In the genomic region with DNA sequence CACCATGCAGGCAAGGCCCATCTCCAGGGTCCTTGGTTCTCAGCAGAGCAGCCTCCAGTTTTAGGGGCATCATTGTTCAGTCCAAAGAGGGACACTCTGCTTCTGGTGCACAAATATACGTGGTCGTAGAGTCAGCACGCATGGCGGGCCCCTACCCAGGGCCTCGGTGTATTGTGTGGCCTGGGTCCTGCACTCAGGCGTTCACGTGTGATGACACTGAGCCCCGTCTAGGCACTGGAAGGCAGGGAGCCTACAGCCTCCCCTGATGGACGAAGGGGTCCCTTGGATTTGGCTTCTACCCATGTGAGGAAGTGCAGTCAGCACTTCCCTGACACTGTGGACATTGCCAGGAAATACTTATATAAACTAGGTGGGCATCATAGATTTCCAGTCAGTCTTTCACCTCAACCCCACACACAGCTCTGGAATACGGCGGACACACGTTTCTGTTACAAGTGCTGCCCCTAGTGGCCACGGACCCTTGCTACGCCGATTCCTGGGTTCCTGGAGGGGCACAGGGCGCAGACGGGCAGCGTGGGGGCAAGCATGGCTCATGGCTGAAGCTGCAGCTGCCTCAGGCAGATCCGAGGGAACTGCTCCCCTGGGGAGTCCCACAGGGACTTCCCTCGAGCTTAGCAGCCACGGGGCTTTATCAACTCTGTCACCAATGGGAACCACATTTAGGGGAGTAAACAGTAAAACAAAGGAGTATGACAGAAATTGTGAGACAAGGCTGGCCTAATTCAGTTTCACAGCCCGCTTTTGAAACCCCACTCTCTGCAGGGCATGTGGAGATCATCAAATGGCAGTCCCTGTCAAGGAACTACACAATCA, we compare ENCODE assay signal across 8 cellular contexts. TPM values are rescaled to one million over a fixed set of nuclear protein-coding genes. Genes with fewer than 3 reads are reported as not detected.
A peak's percentile ranks its signal among the peaks of the same experiment; 100 is the strongest.
DNase-seq lines count a peak whose midpoint lies in the region; ATAC-seq and TF ChIP-seq lines count a peak whose summit lies in the region.

No MANE protein-coding gene starts in this region.

- peaks cover 0 to 56% (median 3%) of the 10 kb centered on the region in 3 donors for H3K36me3 ChIP-seq in esophagus squamous epithelium

- peak; percentile 23 for ATAC-seq in activated CD8-positive, alpha-beta memory T cell treated with anti-CD3 and anti-CD28 coated beads, Interleukin-2, amount 10 ng/mL, durations not matched to agents 7 days and 5 days
- ATAC-seq in HG03565 (IDR thresholded peaks at IDR 0.05; ENCODE audit: unreplicated experiment): peak; percentile 75
- ATAC-seq in stimulated activated effector memory CD8-positive, alpha-beta T cell treated with anti-CD3 and anti-CD28 coated beads, Interleukin-12 subunit alpha, Interleukin-12 subunit beta, amount 100 ng/mL, for 72 hours: peak; percentile 69
- no peak for ATAC-seq in GM21367 (IDR thresholded peaks at IDR 0.05; ENCODE audit: unreplicated experiment)

- H3K27ac ChIP-seq in esophagus squamous epithelium: no peak overlapping the region

- DNase-seq in activated CD8-positive, alpha-beta memory T cell treated with anti-CD3 and anti-CD28 coated beads, Interleukin-2, amount 10 ng/mL, durations not matched to agents 7 days and 5 days: no peak
- no peak for DNase-seq in activated CD8-positive, alpha-beta memory T cell treated with anti-CD3 and anti-CD28 coated beads for 24 hours
- DNase-seq in chondrocyte (ENCODE audit: low spot score): peak; percentile 67
- DNase-seq in stimulated activated effector memory CD8-positive, alpha-beta T cell treated with anti-CD3 and anti-CD28 coated beads, Interleukin-12 subunit alpha, Interleukin-12 subunit beta, amount 100 ng/mL, for 72 hours (ENCODE audit: low spot score in 2 of 2): peak in 1 of 2 donors; percentile 67
- no peak for DNase-seq in esophagus squamous epithelium (lab: John Stamatoyannopoulos, UW)
- DNase-seq in SIG-M5 (lab: John Stamatoyannopoulos, UW): no peak

- intact Hi-C loops in esophagus squamous epithelium (cut with DNase I): no loop called here

- TF ChIP-seq CTCF in chondrocyte (IDR thresholded peaks at IDR 0.05) (peak; percentile 73), esophagus squamous epithelium (IDR thresholded peaks at IDR 0.05) (peak in 3 of 6 experiments; percentile 10 to 36 (median 27))

- no peaks in the 10 kb centered on the region for H3K9me3 ChIP-seq in esophagus squamous epithelium

- H3K4me3 ChIP-seq in esophagus squamous epithelium: no peak overlapping the region

- CTCF ChIA-PET in activated CD8-positive, alpha-beta memory T cell treated with anti-CD3 and anti-CD28 coated beads, Interleukin-2, amount 10 ng/mL, durations not matched to agents 7 days and 5 days (lab: Charles Lee): interaction anchor here (0.6 to 3.1 kb wide), 9 partner anchors 9 to 135 kb away, joined by 3 to 29 read pairs (median 5); partner anchors contain the start of gene TYSND1

- no peaks in the 10 kb centered on the region for H3K27me3 Mint-ChIP-seq in activated CD8-positive, alpha-beta memory T cell treated with anti-CD3 and anti-CD28 coated beads, Interleukin-2, amount 10 ng/mL, durations not matched to agents 7 days and 5 days
- no peaks in the 10 kb centered on the region for H3K27me3 Mint-ChIP-seq in chondrocyte (ENCODE audit: low read depth)

- no peaks in the 10 kb centered on the region for H3K4me1 ChIP-seq in esophagus squamous epithelium

- no peak overlapping the region for H3K27ac Mint-ChIP-seq in activated CD8-positive, alpha-beta memory T cell treated with anti-CD3 and anti-CD28 coated beads, Interleukin-2, amount 10 ng/mL, durations not matched to agents 7 days and 5 days
- H3K27ac Mint-ChIP-seq in chondrocyte (ENCODE audit: unreplicated experiment): no peak overlapping the region
- H3K27ac Mint-ChIP-seq in stimulated activated effector memory CD8-positive, alpha-beta T cell treated with anti-CD3 and anti-CD28 coated beads, Interleukin-12 subunit alpha, Interleukin-12 subunit beta, amount 100 ng/mL, for 72 hours: peak overlapping the region; percentile 79

- no peak overlapping the region for H3K4me3 Mint-ChIP-seq in activated CD8-positive, alpha-beta memory T cell treated with anti-CD3 and anti-CD28 coated beads, Interleukin-2, amount 10 ng/mL, durations not matched to agents 7 days and 5 days
- H3K4me3 Mint-ChIP-seq in chondrocyte (ENCODE audit: unreplicated experiment): no peak overlapping the region
- H3K4me3 Mint-ChIP-seq in stimulated activated effector memory CD8-positive, alpha-beta T cell treated with anti-CD3 and anti-CD28 coated beads, Interleukin-12 subunit alpha, Interleukin-12 subunit beta, amount 100 ng/mL, for 72 hours: no peak overlapping the region

- TF ChIP-seq POLR2A in esophagus squamous epithelium (IDR thresholded peaks at IDR 0.05): no peak

- no peaks in the 10 kb centered on the region for H3K9me3 Mint-ChIP-seq in activated CD8-positive, alpha-beta memory T cell treated with anti-CD3 and anti-CD28 coated beads, Interleukin-2, amount 10 ng/mL, durations not matched to agents 7 days and 5 days (ENCODE audit: low read depth)
- no peaks in the 10 kb centered on the region for H3K9me3 Mint-ChIP-seq in chondrocyte (ENCODE audit: low read depth)
- H3K9me3 Mint-ChIP-seq in stimulated activated effector memory CD8-positive, alpha-beta T cell treated with anti-CD3 and anti-CD28 coated beads, Interleukin-12 subunit alpha, Interleukin-12 subunit beta, amount 100 ng/mL, for 72 hours: no peaks in the 10 kb centered on the region

- WGBS in esophagus squamous epithelium, 2 donors: 60 to 79% methylated on average over 8 to 12 of the region's 22 CpGs

- H3K36me3 Mint-ChIP-seq in activated CD8-positive, alpha-beta memory T cell treated with anti-CD3 and anti-CD28 coated beads, Interleukin-2, amount 10 ng/mL, durations not matched to agents 7 days and 5 days: peaks cover 3% of the 10 kb centered on the region
- peaks cover 10% of the 10 kb centered on the region for H3K36me3 Mint-ChIP-seq in chondrocyte (ENCODE audit: low read depth)
- H3K36me3 Mint-ChIP-seq in stimulated activated effector memory CD8-positive, alpha-beta T cell treated with anti-CD3 and anti-CD28 coated beads, Interleukin-12 subunit alpha, Interleukin-12 subunit beta, amount 100 ng/mL, for 72 hours: peaks cover 26% of the 10 kb centered on the region

- H3K4me1 Mint-ChIP-seq in activated CD8-positive, alpha-beta memory T cell treated with anti-CD3 and anti-CD28 coated beads, Interleukin-2, amount 10 ng/mL, durations not matched to agents 7 days and 5 days: peaks cover 24% of the 10 kb centered on the region
- H3K4me1 Mint-ChIP-seq in chondrocyte (ENCODE audit: low read depth): no peaks in the 10 kb centered on the region
- peaks cover 21% of the 10 kb centered on the region for H3K4me1 Mint-ChIP-seq in stimulated activated effector memory CD8-positive, alpha-beta T cell treated with anti-CD3 and anti-CD28 coated beads, Interleukin-12 subunit alpha, Interleukin-12 subunit beta, amount 100 ng/mL, for 72 hours

- no peaks in the 10 kb centered on the region for H3K27me3 ChIP-seq in esophagus squamous epithelium

RNA-seq across cellular contexts. Expression of gene AIFM2, which starts 25.4 kb away (rescaled TPM):
- 10 to 100 TPM; 12.6 to 13.8 TPM for total RNA-seq in activated CD8-positive, alpha-beta memory T cell treated with anti-CD3 and anti-CD28 coated beads, Interleukin-2, amount 10 ng/mL, durations not matched to agents 7 days and 5 days
- total RNA-seq in chondrocyte (10.0 to 10.8 TPM (median 10.3 TPM) in 3 replicates), esophagus squamous epithelium (10 to 100 TPM in 2 of 4 donors, 1 to 10 TPM in 2; 4.9 to 13.4 (median 9.3) TPM)

RNA-seq across cellular contexts. Expression of gene TYSND1, which starts 39.3 kb away (rescaled TPM):
- 10 to 100 TPM; 12.4 to 13.8 TPM for total RNA-seq in activated CD8-positive, alpha-beta memory T cell treated with anti-CD3 and anti-CD28 coated beads, Interleukin-2, amount 10 ng/mL, durations not matched to agents 7 days and 5 days
- total RNA-seq in chondrocyte (9.4 to 11.9 TPM (median 9.4 TPM) in 3 replicates), esophagus squamous epithelium (10 to 100 TPM; 16.7 to 32.4 (median 21.9) TPM)

RNA-seq across cellular contexts. Expression of gene MACROH2A2, which starts 54.5 kb away (rescaled TPM):
- total RNA-seq in activated CD8-positive, alpha-beta memory T cell treated with anti-CD3 and anti-CD28 coated beads, Interleukin-2, amount 10 ng/mL, durations not matched to agents 7 days and 5 days: 1 to 10 TPM; 6.3 to 7.4 TPM
- total RNA-seq in chondrocyte (22.9 to 25.9 TPM (median 25.9 TPM) in 3 replicates), esophagus squamous epithelium (10 to 100 TPM; 19.8 to 32.0 (median 22.4) TPM)
